In genomic region chr1:167429612-167430011, GRCh38 we compare ENCODE assay signal across 10 cellular contexts.
A peak's percentile ranks its signal among the peaks of the same experiment; 100 is the strongest.
DNase-seq lines count a peak whose midpoint lies in the region; ATAC-seq and TF ChIP-seq lines count a peak whose summit lies in the region.
"Had no signal": no experiment of that assay in that cellular context is flagged by ENCODE, and none has a peak within 500 bp of the region (broad histone marks: within the 10 kb centered on the region; RNA-seq: fewer than 3 reads in every experiment).

No MANE protein-coding gene starts in this region.

- TF ChIP-seq CTCF in GM12865 (IDR thresholded peaks at IDR 0.05; ENCODE audit: insufficient read depth, low read depth, low read length, missing control alignments) (no peak), brain (conservative IDR thresholded peaks at IDR 0.05) (no peak)

- peak overlapping the region in 1 of 5 experiments; percentile 63 for H3K4me3 Mint-ChIP-seq in brain

- no peak overlapping the region for H3K4me3 ChIP-seq in GM12865 (ENCODE audit: low read depth, low read length)

- peak; percentile 52 for ATAC-seq in GM19372 (IDR thresholded peaks at IDR 0.05; ENCODE audit: low read depth, unreplicated experiment)
- peak; percentile 40 for ATAC-seq in HG02981 (IDR thresholded peaks at IDR 0.05; ENCODE audit: unreplicated experiment)
- ATAC-seq: SK-N-SH treated with all-trans-retinoic acid at 6 μM for 48 hours had no signal

- no peak for TF ChIP-seq POLR2A in erythroblast (IDR thresholded peaks at IDR 0.05; ENCODE audit: low read length)

- peaks cover 5% of the 10 kb centered on the region for H3K27me3 Mint-ChIP-seq in brain

- H3K36me3 Mint-ChIP-seq in brain: peaks cover under 1% of the 10 kb centered on the region

- peak overlapping the region; percentile 29 to 97 (median 84) for H3K27ac Mint-ChIP-seq in brain

- DNase-seq in GM12865 (ENCODE audit: low read depth) (peak; percentile 61), GM19240 (ENCODE audit: insufficient read length, low spot score) (no peak), GM19238 (ENCODE audit: insufficient read length, low spot score) (no peak), SHP77 treated with DMSO at 0.1 percent for 48 hours (lab: John Stamatoyannopoulos, UW) (no peak), erythroblast (lab: John Stamatoyannopoulos, UW) (no peak)
- DNase-seq: head of caudate nucleus had no signal

- H3K4me1 Mint-ChIP-seq in brain: peaks cover 73% of the 10 kb centered on the region

- no peaks in the 10 kb centered on the region for H3K9me3 Mint-ChIP-seq in brain
